8 cellular contexts compared by ENCODE assay signal in genomic region chr5:154189819-154190651, GRCh38. TPM values are rescaled to one million over a fixed set of nuclear protein-coding genes. Genes with fewer than 3 reads are reported as not detected.
DNase-seq lines count a peak whose midpoint lies in the region; ATAC-seq, FAIRE-seq and TF ChIP-seq lines count a peak whose summit lies in the region.

No MANE protein-coding gene starts in this region.

- 0 to 1% (median 1%) methylated on average over 7 to 80 of the region's 80 CpGs; no CpG with 5 or more reads in 1 of the 4 donors for WGBS in adrenal gland, 4 donors
- WGBS in prostate gland: under 1% methylated on average over 60 of the region's 80 CpGs

- H3K9me3 ChIP-seq in adrenal gland (replicated peaks in 1 of 3) (no peaks in the 10 kb centered on the region), prostate gland (no peaks in the 10 kb centered on the region)

- no peaks in the 10 kb centered on the region for H3K27me3 ChIP-seq in adrenal gland
- no peaks in the 10 kb centered on the region for H3K27me3 ChIP-seq in prostate gland (replicated peaks; ENCODE audit: insufficient read depth)

- no peak for FAIRE-seq in urothelium cell line (lab: Jason Lieb, UNC)

- H3K4me3 ChIP-seq in GM12864 (ENCODE audit: low read depth, low read length) (peak overlapping the region; percentile 54), adrenal gland (peak overlapping the region in 3 of 4 donors; percentile 44 to 85 (median 79)), prostate gland (peak overlapping the region; percentile 80 to 83)

- TF ChIP-seq POLR2A in adrenal gland (IDR thresholded peaks at IDR 0.05) (peak in 1 of 2 donors; percentile 56), prostate gland (IDR thresholded peaks at IDR 0.05) (peak; percentile 15)

- intact Hi-C loops in adrenal gland (cut with DNase I): loop anchor here in 1 of 2 donors (5.0 kb wide), 1 partner anchor 212 kb away; no protein-coding TSS in a partner anchor
- intact Hi-C loops in left ventricle myocardium superior (cut with micrococcal nuclease): loop anchor here (10.0 kb wide), 1 partner anchor 215 kb away; no protein-coding TSS in a partner anchor
- intact Hi-C loops in prostate gland (cut with DNase I): loop anchor here (2.0 to 10.0 kb wide), 2 partner anchors 179 to 215 kb away; no protein-coding TSS in a partner anchor

- peaks cover 21 to 38% of the 10 kb centered on the region in 2 donors for H3K4me1 ChIP-seq in adrenal gland (replicated peaks in 1 of 2)
- H3K4me1 ChIP-seq in prostate gland (replicated peaks): no peaks in the 10 kb centered on the region

- DNase-seq in GM12864 (ENCODE audit: low read depth): peak; percentile 53
- peak; percentile 80 for DNase-seq in GOT3 (lab: John Stamatoyannopoulos, UW)
- DNase-seq in LHCN-M2 (ENCODE audit: low read depth): peak; percentile 79
- peak; percentile 61 for DNase-seq in T follicular helper cell (ENCODE audit: low read depth)
- DNase-seq in adrenal gland: peak; percentile 86 to 90 (median 89)
- DNase-seq in left ventricle myocardium superior: peak; percentile 92
- peak; percentile 68 for DNase-seq in prostate gland (ENCODE audit: low spot score)
- DNase-seq in urothelium cell line (ENCODE audit: low spot score): peak; percentile 92

- peak; percentile 91 for ATAC-seq in left ventricle myocardium superior

- peak overlapping the region; percentile 10 to 97 (median 55) for H3K27ac ChIP-seq in adrenal gland
- peak overlapping the region; percentile 62 to 64 for H3K27ac ChIP-seq in prostate gland

- H3K36me3 ChIP-seq in adrenal gland (replicated peaks in 1 of 2) (no peaks in the 10 kb centered on the region), prostate gland (no peaks in the 10 kb centered on the region)

- TF ChIP-seq CTCF in GM12864 (IDR thresholded peaks at IDR 0.05; ENCODE audit: low read depth, low read length, missing control alignments) (peak; percentile 55), adrenal gland (IDR thresholded peaks at IDR 0.05) (peak; percentile 7 to 43 (median 32)), prostate gland (IDR thresholded peaks at IDR 0.05) (peak in 1 of 4 experiments; percentile 23)

RNA-seq across cellular contexts. Expression of gene GALNT10, which starts 0.5 kb away (rescaled TPM):
- 30.3 and 31.7 TPM in 2 replicates for total RNA-seq in LHCN-M2 (2014; rRNA removed)
- 58.6 TPM for polyA plus RNA-seq in LHCN-M2 (2012)
- 10 to 100 TPM; 26.6 to 74.1 (median 49.4) TPM for total RNA-seq in adrenal gland
- polyA plus RNA-seq in adrenal gland: 10 to 100 TPM in 1 of 3 donors, 1 to 10 TPM in 2; 5.6 to 55.9 (median 7.3) TPM
- total RNA-seq in left ventricle myocardium superior: 10.9 TPM
- total RNA-seq in prostate gland: 10 to 100 TPM; 21.7 to 27.1 TPM

Comparison
In these comparisons a context has a peak if more than half of its experiments do, and no peak if none do; other contexts are left out.
1. Peak in every context shown above with its lines: DNase-seq, ATAC-seq, H3K4me3 ChIP-seq and H3K27ac ChIP-seq.